In the genomic region with DNA sequence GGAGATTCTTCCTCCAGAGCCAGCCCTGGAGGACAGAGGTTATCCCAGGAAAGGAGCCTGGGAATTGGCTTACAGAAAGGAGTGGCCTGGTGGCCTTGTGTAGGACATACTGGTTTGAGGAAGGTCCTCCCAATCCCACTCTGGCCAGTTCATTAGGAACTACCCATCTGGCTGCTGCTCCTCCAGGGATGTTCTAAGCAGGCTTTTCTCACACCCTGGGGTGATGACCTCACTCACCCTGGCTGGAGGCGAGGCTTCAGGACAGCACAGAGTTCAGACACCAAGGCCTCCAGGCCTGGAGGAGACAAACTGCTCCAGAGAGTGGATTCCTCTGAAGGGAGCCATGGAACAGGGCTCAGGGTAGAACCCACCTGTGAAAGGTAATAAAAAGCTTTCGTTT, we compare ENCODE assay signal across 25 cellular contexts. TPM values are rescaled to one million over a fixed set of nuclear protein-coding genes. Genes with fewer than 3 reads are reported as not detected.
"Had no signal": no experiment of that assay in that cellular context is flagged by ENCODE, and none has a peak within 500 bp of the region (broad histone marks: within the 10 kb centered on the region; RNA-seq: fewer than 3 reads in every experiment).

No MANE protein-coding gene starts in this region.

- ATAC-seq: activated CD4-positive, alpha-beta T cell treated with anti-CD3 and anti-CD28 coated beads for 36 hours; activated T-helper 17 cell treated with anti-CD3 and anti-CD28 coated beads, Interleukin-2, amount 50 U/mL, for 72 hours; Panc1; Right ventricle myocardium inferior; T-cell had no signal

- H3K4me3 Mint-ChIP-seq: activated CD4-positive, alpha-beta memory T cell treated with anti-CD3 and anti-CD28 coated beads, Interleukin-2, amount 10 ng/mL, durations not matched to agents 7 days and 5 days; activated CD4-positive, alpha-beta T cell treated with anti-CD3 and anti-CD28 coated beads for 36 hours; activated naive CD4-positive, alpha-beta T cell treated with anti-CD3 and anti-CD28 coated beads for 36 hours; activated naive CD8-positive, alpha-beta T cell; activated T-helper 17 cell treated with anti-CD3 and anti-CD28 coated beads, Interleukin-2, amount 50 U/mL, for 72 hours; T-cell had no signal

- H3K9me3 Mint-ChIP-seq: activated CD4-positive, alpha-beta memory T cell treated with anti-CD3 and anti-CD28 coated beads, Interleukin-2, amount 10 ng/mL, durations not matched to agents 7 days and 5 days; activated naive CD4-positive, alpha-beta T cell treated with anti-CD3 and anti-CD28 coated beads for 36 hours; activated T-helper 17 cell treated with anti-CD3 and anti-CD28 coated beads, Interleukin-2, amount 50 U/mL, for 72 hours; T-cell had no signal

- H3K27ac ChIP-seq: SK-N-MC, VCaP had no signal

- H3K4me3 ChIP-seq: SK-N-MC had no signal

- DNase-seq: activated CD4-positive, alpha-beta memory T cell treated with anti-CD3 and anti-CD28 coated beads, Interleukin-2, amount 10 ng/mL, durations not matched to agents 7 days and 5 days; activated CD4-positive, alpha-beta T cell treated with anti-CD3 and anti-CD28 coated beads for 36 hours; activated CD4-positive, alpha-beta T cell treated with anti-CD3 and anti-CD28 coated beads, Interleukin-2, amount 50 U/mL, for 1 hour; activated gamma-delta T cell; activated naive CD4-positive, alpha-beta T cell treated with anti-CD3 and anti-CD28 coated beads for 36 hours; activated T-cell treated with anti-CD3 and anti-CD28 coated beads for 4 hours; activated T-cell treated with anti-CD3 and anti-CD28 coated beads, Interleukin-2, amount 50 U/mL, for 48 hours; amygdala; NCI-H1105 treated with DMSO at 0.1 percent for 48 hours; NCI-H1436 treated with DMSO at 0.1 percent for 48 hours; NCI-H187; NCI-H2081; NCI-H510A treated with DMSO at 0.1 percent for 48 hours; NCI-H69; NK-92 treated with Interleukin-12 subunit alpha and Interleukin-12 subunit beta, amount 100 ng/mL, for 24 hours; OCI-M1; RPMI8226; T-cell; T-helper 2 cell had no signal

- H3K27ac Mint-ChIP-seq: activated CD4-positive, alpha-beta memory T cell treated with anti-CD3 and anti-CD28 coated beads, Interleukin-2, amount 10 ng/mL, durations not matched to agents 7 days and 5 days; activated CD4-positive, alpha-beta T cell treated with anti-CD3 and anti-CD28 coated beads for 36 hours; activated naive CD4-positive, alpha-beta T cell treated with anti-CD3 and anti-CD28 coated beads for 36 hours; activated naive CD8-positive, alpha-beta T cell; activated T-helper 17 cell treated with anti-CD3 and anti-CD28 coated beads, Interleukin-2, amount 50 U/mL, for 72 hours; T-cell had no signal

- H3K27me3 Mint-ChIP-seq: activated CD4-positive, alpha-beta memory T cell treated with anti-CD3 and anti-CD28 coated beads, Interleukin-2, amount 10 ng/mL, durations not matched to agents 7 days and 5 days; activated CD4-positive, alpha-beta T cell treated with anti-CD3 and anti-CD28 coated beads for 36 hours; activated naive CD8-positive, alpha-beta T cell; activated T-helper 17 cell treated with anti-CD3 and anti-CD28 coated beads, Interleukin-2, amount 50 U/mL, for 72 hours; T-cell had no signal

RNA-seq across cellular contexts. Expression of a gene that starts 8.9 kb away (rescaled TPM):
- total RNA-seq: activated naive CD4-positive, alpha-beta T cell treated with anti-CD3 and anti-CD28 coated beads for 36 hours had no signal
